Comparison of ENCODE assay signal across 8 cellular contexts in the genomic region with DNA sequence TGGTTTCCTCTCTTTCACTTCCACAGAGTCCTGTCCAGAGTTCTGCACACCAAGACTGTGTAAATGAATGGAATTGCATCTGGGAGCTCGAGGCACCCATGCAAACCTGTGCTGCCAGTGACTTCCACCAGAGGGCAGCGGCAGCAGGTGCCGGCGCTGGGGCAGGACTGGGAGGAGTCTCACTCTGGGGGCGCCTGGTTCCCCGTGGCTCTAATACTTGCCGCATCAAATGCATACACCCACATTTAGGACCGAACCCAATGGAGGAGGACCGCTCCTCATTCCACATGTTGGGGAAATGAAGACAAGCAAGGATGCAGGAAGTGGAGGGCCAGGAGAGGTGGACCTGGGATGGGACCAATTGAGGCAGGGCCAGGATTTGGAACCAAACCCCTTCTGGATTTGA.
DNase-seq lines count a peak whose midpoint lies in the region; ATAC-seq lines count a peak whose summit lies in the region.

No MANE protein-coding gene starts in this region.

- ATAC-seq in HG03097 (IDR thresholded peaks at IDR 0.05; ENCODE audit: low FRiP score, unreplicated experiment): no peak

- DNase-seq in GM03348 (ENCODE audit: low spot score): peak; percentile 86
- DNase-seq in HUDEP-2 (lab: John Stamatoyannopoulos, UW; ENCODE audit: unreplicated experiment in 76 of 76): peak in 42 of 76 experiments; percentile 2 to 56 (median 30)
- DNase-seq in T-helper 2 cell: peak; percentile 65 to 81 (median 76)
- DNase-seq in amniotic epithelial cell (ENCODE audit: low read depth): peak; percentile 23
- peak; percentile 64 for DNase-seq in islet precursor cell
- DNase-seq in stimulated activated CD4-positive, alpha-beta T cell treated with anti-CD3 and anti-CD28 coated beads, Interleukin-4, amount 100 ng/mL, for 48 hours (ENCODE audit: low read depth in 2 of 2): peak; percentile 74 to 79
- no peak for DNase-seq in GF-D8 (lab: John Stamatoyannopoulos, UW)
